8 cellular contexts compared by ENCODE assay signal in the genomic region with DNA sequence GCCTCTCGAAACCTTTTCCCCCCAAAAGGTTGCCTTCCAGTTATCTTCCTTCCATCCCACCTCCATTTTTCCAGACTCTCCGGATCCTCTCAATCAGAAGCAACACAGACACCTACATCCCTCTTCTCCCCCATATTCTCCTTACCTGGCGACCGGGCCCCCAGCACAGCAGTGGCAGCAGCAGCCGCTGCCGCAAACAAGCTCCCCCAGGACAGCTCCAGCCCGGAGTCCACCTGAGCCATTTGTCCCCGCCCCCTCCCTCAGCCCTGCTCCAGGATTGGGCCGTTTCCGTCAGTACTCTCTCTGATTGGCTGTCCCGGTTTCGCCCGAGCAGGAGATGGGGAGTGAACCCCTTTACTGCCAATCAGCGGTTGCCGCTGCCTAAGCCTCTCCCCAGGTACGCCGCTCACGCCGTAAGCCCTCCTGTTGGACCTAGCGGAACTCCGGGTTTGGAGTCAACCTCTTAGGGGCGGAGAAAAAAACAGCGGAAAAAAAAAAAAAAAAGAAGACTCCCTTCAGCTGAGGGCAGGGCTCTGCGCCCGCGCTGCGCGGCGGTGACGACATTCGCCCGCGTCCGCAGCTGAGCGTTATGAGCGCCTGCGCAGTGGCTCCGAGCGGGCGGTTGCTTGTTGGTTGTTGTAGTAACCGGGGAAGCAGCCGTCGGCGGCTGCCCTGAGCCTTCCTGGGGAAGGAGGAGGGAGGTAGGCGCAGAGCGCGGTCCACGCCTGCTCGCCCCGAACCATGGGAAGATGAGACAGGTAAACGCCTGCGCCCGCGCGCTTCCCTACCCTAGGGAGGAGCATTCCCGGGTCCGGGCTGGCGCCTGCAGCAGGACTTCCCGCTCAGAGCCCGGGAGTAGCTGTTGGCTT. TPM values are rescaled to one million over a fixed set of nuclear protein-coding genes. Genes with fewer than 3 reads are reported as not detected.
DNase-seq lines count a peak whose midpoint lies in the region; ATAC-seq and TF ChIP-seq lines count a peak whose summit lies in the region.

A gene with protein sequence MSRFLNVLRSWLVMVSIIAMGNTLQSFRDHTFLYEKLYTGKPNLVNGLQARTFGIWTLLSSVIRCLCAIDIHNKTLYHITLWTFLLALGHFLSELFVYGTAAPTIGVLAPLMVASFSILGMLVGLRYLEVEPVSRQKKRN (minus strand): TSS at position 247 of the 869 bp plus-strand sequence. CDS start 3,374 bp downstream, outside the sequence.
TSS of gene TTLL5 (plus strand) at position 617 of the 869 bp plus-strand sequence. CDS start 1,904 bp downstream, outside the sequence.

- H3K36me3 ChIP-seq in SU-DHL-6 (ENCODE audit: low read length) (peaks cover 6% of the 10 kb centered on the region; the same call in 1 of the 2 replicates), thyroid gland (peaks cover 3 to 5% of the 10 kb centered on the region in 2 donors)

- DNase-seq in NCI-H128 (lab: John Stamatoyannopoulos, UW; ENCODE audit: unreplicated experiment) (peak; percentile 98), head of caudate nucleus (peak; percentile 93 to 99 (median 97)), osteocyte (ENCODE audit: extremely low spot score, unreplicated experiment) (peak; percentile 98), thyroid gland (peak; percentile 99)
- peak; percentile 97 for DNase-seq in activated naive CD8-positive, alpha-beta T cell treated with anti-CD3 and anti-CD28 coated beads, Interleukin-2, amount 10 ng/mL, durations not matched to agents 7 days and 5 days

- POLR2A ChIA-PET in activated naive CD8-positive, alpha-beta T cell treated with anti-CD3 and anti-CD28 coated beads, Interleukin-2, amount 10 ng/mL, durations not matched to agents 7 days and 5 days (lab: Charles Lee): interaction anchor here (0.5 to 1.8 kb wide), 8 partner anchors 11 to 1373 kb away, joined by 3 to 11 read pairs (median 4); partner anchors contain the start of genes BATF and DLST

- H3K4me3 Mint-ChIP-seq in activated naive CD8-positive, alpha-beta T cell treated with anti-CD3 and anti-CD28 coated beads, Interleukin-2, amount 10 ng/mL, durations not matched to agents 7 days and 5 days: peak within 1 kb of the TSS; percentile 93
- peak within 1 kb of the TSS; percentile 96 for H3K4me3 Mint-ChIP-seq in osteocyte (ENCODE audit: unreplicated experiment)

- H3K27ac ChIP-seq in SU-DHL-6 (ENCODE audit: low read depth, low read length) (peak within 1 kb of the TSS; percentile 61), thyroid gland (peak within 1 kb of the TSS; percentile 71 to 85 (median 79))

- intact Hi-C loops in head of caudate nucleus (cut with DNase I) (no loop called here), thyroid gland (cut with DNase I) (no loop called here)

- H3K79me2 ChIP-seq in SU-DHL-6 (ENCODE audit: insufficient read depth, low read length): peaks cover 36% of the 10 kb centered on the region

- H3K27ac Mint-ChIP-seq in activated naive CD8-positive, alpha-beta T cell treated with anti-CD3 and anti-CD28 coated beads, Interleukin-2, amount 10 ng/mL, durations not matched to agents 7 days and 5 days: peak within 1 kb of the TSS; percentile 87
- peak within 1 kb of the TSS; percentile 91 for H3K27ac Mint-ChIP-seq in osteocyte (ENCODE audit: unreplicated experiment)

- H3K9me3 Mint-ChIP-seq in activated naive CD8-positive, alpha-beta T cell treated with anti-CD3 and anti-CD28 coated beads, Interleukin-2, amount 10 ng/mL, durations not matched to agents 7 days and 5 days: no peaks in the 10 kb centered on the region
- no peaks in the 10 kb centered on the region for H3K9me3 Mint-ChIP-seq in osteocyte (ENCODE audit: unreplicated experiment)

- peak within 1 kb of the TSS; percentile 91 for H3K9ac ChIP-seq in SU-DHL-6 (ENCODE audit: low read length)

- WGBS in thyroid gland, 2 donors: 0 to 1% methylated on average over 51 to 58 of the region's 60 CpGs

- H3K27me3 Mint-ChIP-seq in activated naive CD8-positive, alpha-beta T cell treated with anti-CD3 and anti-CD28 coated beads, Interleukin-2, amount 10 ng/mL, durations not matched to agents 7 days and 5 days: no peaks in the 10 kb centered on the region
- no peaks in the 10 kb centered on the region for H3K27me3 Mint-ChIP-seq in osteocyte (ENCODE audit: unreplicated experiment)

- H3K4me3 ChIP-seq in SU-DHL-6 (ENCODE audit: insufficient read depth, low read length, poor library complexity, severe bottlenecking): peak within 1 kb of the TSS; percentile 85
- H3K4me3 ChIP-seq in thyroid gland (replicated peaks in 1 of 3): peak within 1 kb of the TSS; percentile 74 to 94 (median 80)

- H3K36me3 Mint-ChIP-seq in activated naive CD8-positive, alpha-beta T cell treated with anti-CD3 and anti-CD28 coated beads, Interleukin-2, amount 10 ng/mL, durations not matched to agents 7 days and 5 days: peaks cover 5% of the 10 kb centered on the region
- peaks cover 9% of the 10 kb centered on the region for H3K36me3 Mint-ChIP-seq in osteocyte (ENCODE audit: unreplicated experiment)

- TF ChIP-seq POLR2A in GM10847 (IDR thresholded peaks at IDR 0.05; ENCODE audit: extremely low read depth, insufficient read length) (peak; percentile 90), thyroid gland (IDR thresholded peaks at IDR 0.05) (peak; percentile 53 to 89)

- peaks cover 9 to 21% of the 10 kb centered on the region in 2 donors for H3K4me1 ChIP-seq in thyroid gland

- H3K4me2 ChIP-seq in SU-DHL-6 (ENCODE audit: low read depth, low read length, poor library complexity, severe bottlenecking): peak within 1 kb of the TSS; percentile 98

- H3K9me3 ChIP-seq in SU-DHL-6 (ENCODE audit: insufficient read depth, low read length): no peaks in the 10 kb centered on the region
- H3K9me3 ChIP-seq in thyroid gland: no peaks in the 10 kb centered on the region

- no peaks in the 10 kb centered on the region for H4K20me1 ChIP-seq in SU-DHL-6 (ENCODE audit: low read depth, low read length)

- H2AFZ ChIP-seq in SU-DHL-6 (ENCODE audit: low read depth, low read length, severe bottlenecking): peak within 1 kb of the TSS; percentile 97

- no peaks in the 10 kb centered on the region for H3K27me3 ChIP-seq in SU-DHL-6 (ENCODE audit: low read length)
- H3K27me3 ChIP-seq in thyroid gland: no peaks in the 10 kb centered on the region

- TF ChIP-seq CTCF in SU-DHL-6 (IDR thresholded peaks at IDR 0.05; ENCODE audit: insufficient read depth, low read length, poor library complexity, severe bottlenecking) (no peak), osteocyte (IDR thresholded peaks at IDR 0.05) (no peak), thyroid gland (IDR thresholded peaks at IDR 0.05) (peak in 1 of 6 experiments; percentile 8)

- peaks cover 17% of the 10 kb centered on the region for H3K4me1 Mint-ChIP-seq in activated naive CD8-positive, alpha-beta T cell treated with anti-CD3 and anti-CD28 coated beads, Interleukin-2, amount 10 ng/mL, durations not matched to agents 7 days and 5 days
- peaks cover 21% of the 10 kb centered on the region for H3K4me1 Mint-ChIP-seq in osteocyte (ENCODE audit: unreplicated experiment)

- H3F3A ChIP-seq in SU-DHL-6 (ENCODE audit: insufficient read depth): peaks cover 5% of the 10 kb centered on the region; the same call in 1 of the 2 replicates

- ATAC-seq in HG02678 (IDR thresholded peaks at IDR 0.05; ENCODE audit: unreplicated experiment): peak; percentile 97
- ATAC-seq in activated naive CD8-positive, alpha-beta T cell treated with anti-CD3 and anti-CD28 coated beads, Interleukin-2, amount 10 ng/mL, durations not matched to agents 7 days and 5 days (ENCODE audit: low read depth): peak; percentile 99

- H3K9me2 ChIP-seq in SU-DHL-6 (replicated peaks; ENCODE audit: insufficient read depth, low read length): no peaks in the 10 kb centered on the region

RNA-seq across cellular contexts. Expression of the first gene that starts in this region (rescaled TPM):
- 10 to 100 TPM; 16.0 to 16.5 TPM for total RNA-seq in activated naive CD8-positive, alpha-beta T cell treated with anti-CD3 and anti-CD28 coated beads, Interleukin-2, amount 10 ng/mL, durations not matched to agents 7 days and 5 days
- total RNA-seq in osteocyte (19.1 and 19.6 TPM in 2 replicates), thyroid gland (10 to 100 TPM; 12.1 to 17.3 (median 15.0) TPM)

RNA-seq across cellular contexts. Expression of gene TTLL5, which starts in this region (rescaled TPM):
- total RNA-seq in activated naive CD8-positive, alpha-beta T cell treated with anti-CD3 and anti-CD28 coated beads, Interleukin-2, amount 10 ng/mL, durations not matched to agents 7 days and 5 days: 10 to 100 TPM; 31.8 to 32.7 TPM
- 36.3 and 37.3 TPM in 2 replicates for total RNA-seq in osteocyte
- 10 to 100 TPM; 31.8 to 65.1 (median 35.7) TPM for total RNA-seq in thyroid gland

Comparison
In these comparisons a context has a peak if more than half of its experiments do, and no peak if none do; other contexts are left out.
1. Peak in every context shown above with its lines: DNase-seq, ATAC-seq, H3K4me3 ChIP-seq and H3K27ac ChIP-seq.